In the genomic region with DNA sequence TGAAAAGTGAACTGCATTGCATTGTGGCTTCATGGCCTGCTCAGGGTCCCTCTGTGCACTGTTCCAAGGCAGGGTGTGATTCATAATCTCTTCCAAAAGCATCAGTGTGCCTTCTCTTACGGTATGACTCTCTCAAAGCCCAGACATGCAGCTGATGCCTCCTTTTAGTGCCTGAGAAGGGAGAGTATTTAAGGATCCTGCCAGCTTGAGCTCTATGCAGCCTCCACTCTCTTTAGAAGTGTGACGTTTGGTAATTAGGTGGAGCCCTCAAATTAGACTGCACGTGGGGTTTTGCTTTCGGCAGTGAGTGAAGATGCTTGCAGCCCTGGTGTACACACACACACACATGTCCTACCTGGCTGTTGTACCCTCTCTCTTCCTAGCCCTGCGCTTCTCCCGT, we compare ENCODE assay signal across 11 cellular contexts. TPM values are rescaled to one million over a fixed set of nuclear protein-coding genes. Genes with fewer than 3 reads are reported as not detected.
A peak's percentile ranks its signal among the peaks of the same experiment; 100 is the strongest.
DNase-seq lines count a peak whose midpoint lies in the region; ATAC-seq and TF ChIP-seq lines count a peak whose summit lies in the region.
"Had no signal": no experiment of that assay in that cellular context is flagged by ENCODE, and none has a peak within 500 bp of the region (broad histone marks: within the 10 kb centered on the region; RNA-seq: fewer than 3 reads in every experiment).

No MANE protein-coding gene starts in this region.

- peak overlapping the region; percentile 29 for H3K4me3 ChIP-seq in Loucy (ENCODE audit: low read length, poor library complexity, severe bottlenecking)
- H3K4me3 ChIP-seq: A549, colonic mucosa had no signal

- H3K9me3 ChIP-seq in Loucy (ENCODE audit: insufficient read depth, low read depth, low read length) = no peaks in the 10 kb centered on the region
- H3K9me3 ChIP-seq: A549, colonic mucosa had no signal

- no peak overlapping the region for H2AFZ ChIP-seq in Loucy (ENCODE audit: low read length)

- H3K27ac Mint-ChIP-seq in natural killer cell treated with Interleukin-12 subunit alpha and Interleukin-12 subunit beta and Interleukin-15 and Interleukin-18, amount 100 ng/mL, for 72 hours = peak overlapping the region; percentile 67 to 89

- H3F3A ChIP-seq in Loucy (ENCODE audit: low read depth) = no peaks in the 10 kb centered on the region

- no peaks in the 10 kb centered on the region for H3K9me3 Mint-ChIP-seq in natural killer cell treated with Interleukin-12 subunit alpha and Interleukin-12 subunit beta and Interleukin-15 and Interleukin-18, amount 100 ng/mL, for 72 hours

- POLR2A ChIA-PET in RWPE1 (lab: Yijun Ruan, JAX; ENCODE audit: low non-redundant PET) = no interaction called here

- CTCF ChIA-PET in RWPE1 (lab: Yijun Ruan, JAX) = no interaction called here

- no peak overlapping the region for H3K27ac ChIP-seq in RWPE1
- H3K27ac ChIP-seq: A549, colonic mucosa had no signal

- ATAC-seq in natural killer cell treated with Interleukin-12 subunit alpha and Interleukin-12 subunit beta and Interleukin-15 and Interleukin-18, amount 100 ng/mL, for 72 hours = no peak
- ATAC-seq in GM19035 (IDR thresholded peaks at IDR 0.05; ENCODE audit: unreplicated experiment) = no peak
- ATAC-seq: A549 had no signal

- no peaks in the 10 kb centered on the region for H3K36me3 ChIP-seq in Loucy (ENCODE audit: insufficient read depth, low read length)
- H3K36me3 ChIP-seq: colonic mucosa had no signal

- peaks cover 40% of the 10 kb centered on the region for H3K4me1 ChIP-seq in Loucy (ENCODE audit: insufficient read depth, low read length, poor library complexity, severe bottlenecking)
- H3K4me1 ChIP-seq: colonic mucosa had no signal

- peak overlapping the region; percentile 67 for H3K4me2 ChIP-seq in Loucy (ENCODE audit: low read depth, low read length, poor library complexity, severe bottlenecking)
- H3K4me2 ChIP-seq: A549 had no signal

- no peaks in the 10 kb centered on the region for H3K27me3 ChIP-seq in Loucy (ENCODE audit: insufficient read depth, low read length, poor library complexity, severe bottlenecking)
- H3K27me3 ChIP-seq: colonic mucosa had no signal

- H3K9me2 ChIP-seq in Loucy (replicated peaks; ENCODE audit: low read depth, low read length) = no peaks in the 10 kb centered on the region

- no peaks in the 10 kb centered on the region for H3K27me3 Mint-ChIP-seq in natural killer cell treated with Interleukin-12 subunit alpha and Interleukin-12 subunit beta and Interleukin-15 and Interleukin-18, amount 100 ng/mL, for 72 hours

- H3K4me3 Mint-ChIP-seq in natural killer cell treated with Interleukin-12 subunit alpha and Interleukin-12 subunit beta and Interleukin-15 and Interleukin-18, amount 100 ng/mL, for 72 hours = peak overlapping the region; percentile 94

- H3K9ac ChIP-seq in Loucy (ENCODE audit: low read depth, low read length, poor library complexity, severe bottlenecking) = peak overlapping the region; percentile 72

- peaks cover under 1% of the 10 kb centered on the region for H3K36me3 Mint-ChIP-seq in natural killer cell treated with Interleukin-12 subunit alpha and Interleukin-12 subunit beta and Interleukin-15 and Interleukin-18, amount 100 ng/mL, for 72 hours

- H3K79me2 ChIP-seq in Loucy (ENCODE audit: insufficient read depth, low read length) = peaks cover 24% of the 10 kb centered on the region

- H3K4me1 Mint-ChIP-seq in natural killer cell treated with Interleukin-12 subunit alpha and Interleukin-12 subunit beta and Interleukin-15 and Interleukin-18, amount 100 ng/mL, for 72 hours (ENCODE audit: low read depth in 2 of 2) = peaks cover 31 to 39% of the 10 kb centered on the region in 2 donors

- H4K20me1 ChIP-seq in Loucy (ENCODE audit: insufficient read depth, low read length, poor library complexity, severe bottlenecking) = peaks cover 10% of the 10 kb centered on the region

- DNase-seq in NCI-H2171 treated with DMSO at 0.1 percent for 48 hours (lab: John Stamatoyannopoulos, UW) (peak; percentile 73), NCI-H2171 (lab: John Stamatoyannopoulos, UW) (no peak), RWPE1 (ENCODE audit: low spot score) (no peak), NCI-H146 (lab: John Stamatoyannopoulos, UW) (no peak)
- peak; percentile 29 for DNase-seq in activated naive CD4-positive, alpha-beta T cell treated with anti-CD3 and anti-CD28 coated beads, Interleukin-2, amount 50 U/mL, for 16 hours
- DNase-seq in natural killer cell treated with Interleukin-12 subunit alpha and Interleukin-12 subunit beta and Interleukin-15 and Interleukin-18, amount 100 ng/mL, for 72 hours (ENCODE audit: low spot score) = no peak
- DNase-seq: KG1 had no signal

- no peak for TF ChIP-seq CTCF in Loucy (conservative IDR thresholded peaks at IDR 0.05; ENCODE audit: low read length)
- no peak for TF ChIP-seq CTCF in RWPE1 (conservative IDR thresholded peaks at IDR 0.05; ENCODE audit: low read depth)

RNA-seq across cellular contexts. Expression of a gene that starts 2.5 kb away (rescaled TPM):
- 10 to 100 TPM; 31.0 to 34.6 TPM for total RNA-seq in natural killer cell treated with Interleukin-12 subunit alpha and Interleukin-12 subunit beta and Interleukin-15 and Interleukin-18, amount 100 ng/mL, for 72 hours

RNA-seq across cellular contexts. Expression of a gene that starts 45.3 kb away (rescaled TPM):
- 10 to 100 TPM; 13.3 to 19.4 TPM for total RNA-seq in natural killer cell treated with Interleukin-12 subunit alpha and Interleukin-12 subunit beta and Interleukin-15 and Interleukin-18, amount 100 ng/mL, for 72 hours

RNA-seq across cellular contexts. Expression of a gene that starts 45.5 kb away (rescaled TPM):
- total RNA-seq in natural killer cell treated with Interleukin-12 subunit alpha and Interleukin-12 subunit beta and Interleukin-15 and Interleukin-18, amount 100 ng/mL, for 72 hours = 10 to 100 TPM; 46.6 to 59.4 TPM

Comparison
In these comparisons a context has a peak if more than half of its experiments do, and no peak if none do; other contexts are left out.
1. DNase-seq: peak in NCI-H2171 treated with DMSO at 0.1 percent for 48 hours (single experiment) and activated naive CD4-positive, alpha-beta T cell treated with anti-CD3 and anti-CD28 coated beads, Interleukin-2, amount 50 U/mL, for 16 hours (single experiment); none in NCI-H2171 (single experiment), natural killer cell treated with Interleukin-12 subunit alpha and Interleukin-12 subunit beta and Interleukin-15 and Interleukin-18, amount 100 ng/mL, for 72 hours (single experiment), RWPE1 (single experiment) and NCI-H146 (single experiment).